1 cellular context compared by ENCODE assay signal in genomic region chr11:47354913-47355282, GRCh38.
TF ChIP-seq lines count a peak whose summit lies in the region.

No MANE protein-coding gene starts in this region.

TF ChIP-seq in SK-N-SH, 30 proteins besides CTCF, POLR2A, EP300 and RAD21 (continued from another document):
- TF ChIP-seq USF1 (IDR thresholded peaks at IDR 0.05; ENCODE audit: borderline replicate concordance, low read depth) (no peak), YY1 (IDR thresholded peaks at IDR 0.05; ENCODE audit: low read depth) (no peak), SMC3 (IDR thresholded peaks at IDR 0.05; ENCODE audit: low read depth, low read length) (no peak), RXRA (IDR thresholded peaks at IDR 0.05; ENCODE audit: borderline replicate concordance, low read depth) (no peak), RFX5 (IDR thresholded peaks at IDR 0.05; ENCODE audit: low read length) (no peak), JUND (IDR thresholded peaks at IDR 0.05) (no peak), FOSL2 (IDR thresholded peaks at IDR 0.05; ENCODE audit: borderline replicate concordance, low read depth) (no peak), USF2 (IDR thresholded peaks at IDR 0.05; ENCODE audit: borderline replicate concordance, low read depth, low read length) (no peak), TAF1 (IDR thresholded peaks at IDR 0.05; ENCODE audit: borderline replicate concordance, low read depth, low read length) (no peak), ELF1 (IDR thresholded peaks at IDR 0.05) (no peak), TCF12 (IDR thresholded peaks at IDR 0.05) (no peak), SIN3A (IDR thresholded peaks at IDR 0.05; ENCODE audit: borderline replicate concordance, low read depth, low read length) (no peak), ZBTB33 (IDR thresholded peaks at IDR 0.05; ENCODE audit: borderline replicate concordance, low read depth) (no peak)
